ENCODE assay signal across 15 cellular contexts in genomic region chr17:83190601-83191387, GRCh38.
A peak's percentile ranks its signal among the peaks of the same experiment; 100 is the strongest.
DNase-seq lines count a peak whose midpoint lies in the region; ATAC-seq and TF ChIP-seq lines count a peak whose summit lies in the region.
"Had no signal": no experiment of that assay in that cellular context is flagged by ENCODE, and none has a peak within 500 bp of the region (broad histone marks: within the 10 kb centered on the region; RNA-seq: fewer than 3 reads in every experiment).

No MANE protein-coding gene starts in this region.

- H3K4me3 ChIP-seq in Peyer's patch (no peak overlapping the region), lung (no peak overlapping the region)
- H3K4me3 ChIP-seq: pancreas had no signal

- H3K27me3 Mint-ChIP-seq in activated T-helper 17 cell treated with anti-CD3 and anti-CD28 coated beads, Interleukin-2, amount 50 U/mL, for 72 hours, result no peaks in the 10 kb centered on the region
- H3K27me3 Mint-ChIP-seq: CD4-positive, alpha-beta memory T cell; T-helper 17 cell had no signal

- TF ChIP-seq CTCF in Peyer's patch (IDR thresholded peaks at IDR 0.05) (no peak), lung (IDR thresholded peaks at IDR 0.05; ENCODE audit: control extremely low read depth, extremely low read depth) (no peak)

- no peaks in the 10 kb centered on the region for H3K36me3 Mint-ChIP-seq in activated T-helper 17 cell treated with anti-CD3 and anti-CD28 coated beads, Interleukin-2, amount 50 U/mL, for 72 hours (ENCODE audit: low read depth)
- H3K36me3 Mint-ChIP-seq: CD4-positive, alpha-beta memory T cell had no signal

- H3K4me1 Mint-ChIP-seq in activated T-helper 17 cell treated with anti-CD3 and anti-CD28 coated beads, Interleukin-2, amount 50 U/mL, for 72 hours, result no peaks in the 10 kb centered on the region

- no peak for ATAC-seq in activated T-helper 17 cell treated with anti-CD3 and anti-CD28 coated beads, Interleukin-2, amount 50 U/mL, for 72 hours (replicated peaks)
- ATAC-seq in lung (ENCODE audit: insufficient read depth, low FRiP score) (no peak), GM19035 (IDR thresholded peaks at IDR 0.05; ENCODE audit: unreplicated experiment) (no peak)
- ATAC-seq in stimulated activated naive CD8-positive, alpha-beta T cell treated with anti-CD3 and anti-CD28 coated beads, Interleukin-15, Interleukin-2, amounts not matched to agents 100 U/mL and 50 U/mL, for 24 hours, result no peak
- ATAC-seq: T-helper 17 cell had no signal

- H3K9me3 ChIP-seq in Peyer's patch (no peaks in the 10 kb centered on the region), lung (ENCODE audit: control insufficient read depth in 2 of 2, insufficient read depth in 1 of 2, low read length in 1 of 2) (peaks cover 0 to 1% of the 10 kb centered on the region in 2 donors)
- H3K9me3 ChIP-seq: pancreas had no signal

- no peak overlapping the region for H3K4me3 Mint-ChIP-seq in activated T-helper 17 cell treated with anti-CD3 and anti-CD28 coated beads, Interleukin-2, amount 50 U/mL, for 72 hours
- H3K4me3 Mint-ChIP-seq: CD4-positive, alpha-beta memory T cell; IgD-negative memory B cell; T-helper 17 cell had no signal

- DNase-seq in Peyer's patch (peak in 2 of 3 donors; percentile 3 to 18), lung (ENCODE audit: low spot score) (peak; percentile 26), NCI-H2029 treated with DMSO at 0.1 percent for 48 hours (lab: John Stamatoyannopoulos, UW) (no peak), A172 (ENCODE audit: low spot score) (no peak)
- DNase-seq in stimulated activated naive CD8-positive, alpha-beta T cell treated with anti-CD3 and anti-CD28 coated beads, Interleukin-15, Interleukin-2, amounts not matched to agents 100 U/mL and 50 U/mL, for 24 hours, result peak; percentile 2
- DNase-seq: anterior cingulate cortex; CD4-positive, alpha-beta memory T cell; effector memory CD4-positive, alpha-beta T cell; NCI-H510A; stimulated activated CD4-positive, alpha-beta T cell treated with anti-CD3 and anti-CD28 coated beads, Interleukin-4, amount 100 ng/mL, for 24 hours had no signal

- H3K27ac ChIP-seq in Peyer's patch, result peak overlapping the region in 2 of 4 donors; percentile 9 to 26
- H3K27ac ChIP-seq in lung (ENCODE audit: low read depth in 1 of 2, low read length in 1 of 2), result peak overlapping the region in 1 of 2 donors; percentile 15
- H3K27ac ChIP-seq: pancreas had no signal

- 84 to 87% methylated on average over 21 of the region's 21 CpGs for WGBS in lung, 2 donors

- peak overlapping the region; percentile 46 for H3K27ac Mint-ChIP-seq in activated T-helper 17 cell treated with anti-CD3 and anti-CD28 coated beads, Interleukin-2, amount 50 U/mL, for 72 hours
- H3K27ac Mint-ChIP-seq: CD4-positive, alpha-beta memory T cell; T-helper 17 cell had no signal

- H3K4me1 ChIP-seq in Peyer's patch (peaks cover 0 to 7% (median 0%) of the 10 kb centered on the region in 4 donors), lung (ENCODE audit: control insufficient read depth in 2 of 2, insufficient read depth in 2 of 2, low read length in 2 of 2) (peaks cover 0 to 1% of the 10 kb centered on the region in 2 donors)
- H3K4me1 ChIP-seq: pancreas had no signal

- H3K9me3 Mint-ChIP-seq in activated T-helper 17 cell treated with anti-CD3 and anti-CD28 coated beads, Interleukin-2, amount 50 U/mL, for 72 hours, result no peaks in the 10 kb centered on the region

- H3K36me3 ChIP-seq in Peyer's patch (no peaks in the 10 kb centered on the region), lung (ENCODE audit: control insufficient read depth in 2 of 2, insufficient read depth in 2 of 2, low read length in 2 of 2) (no peaks in the 10 kb centered on the region)
- H3K36me3 ChIP-seq: pancreas had no signal

- no peak for TF ChIP-seq POLR2A in Peyer's patch (IDR thresholded peaks at IDR 0.05)

- no peaks in the 10 kb centered on the region for H3K27me3 ChIP-seq in Peyer's patch
- no peaks in the 10 kb centered on the region for H3K27me3 ChIP-seq in lung (ENCODE audit: control insufficient read depth, insufficient read depth)
- H3K27me3 ChIP-seq: pancreas had no signal

Comparison
In these comparisons a context has a peak if more than half of its experiments do, and no peak if none do; other contexts are left out.
1. DNase-seq: peak in Peyer's patch (2 of 3), lung (single experiment) and stimulated activated naive CD8-positive, alpha-beta T cell treated with anti-CD3 and anti-CD28 coated beads, Interleukin-15, Interleukin-2, amounts not matched to agents 100 U/mL and 50 U/mL, for 24 hours (single experiment); none in NCI-H2029 treated with DMSO at 0.1 percent for 48 hours (single experiment) and A172 (single experiment).